In the genomic region with DNA sequence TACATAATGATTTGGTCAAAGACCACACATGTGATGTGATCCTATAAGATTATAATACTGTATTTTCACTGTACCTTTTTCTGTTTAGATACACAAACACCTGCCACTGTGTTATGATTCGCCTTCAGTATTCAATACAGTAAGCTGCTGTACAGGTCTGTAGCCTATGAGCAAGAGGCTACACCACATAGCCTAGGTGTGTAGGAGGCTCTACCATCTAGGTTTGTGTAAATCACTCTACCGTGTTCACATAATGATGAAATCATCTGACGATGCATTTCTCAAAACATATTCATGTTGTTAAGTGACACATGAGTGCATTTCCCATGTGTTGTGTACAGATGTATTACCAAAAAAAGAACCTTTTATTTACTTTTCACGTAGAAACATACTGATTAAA, we compare ENCODE assay signal across 31 cellular contexts.
"Had no signal": no experiment of that assay in that cellular context is flagged by ENCODE, and none has a peak within 500 bp of the region (broad histone marks: within the 10 kb centered on the region; RNA-seq: fewer than 3 reads in every experiment).

No MANE protein-coding gene starts in this region.

- H3K27me3 Mint-ChIP-seq: activated naive CD8-positive, alpha-beta T cell; activated T-cell treated with anti-CD3 and anti-CD28 coated beads, Interleukin-2, amount 50 U/mL, for 24 hours; brain had no signal

- H3K27ac Mint-ChIP-seq: activated CD8-positive, alpha-beta T cell treated with anti-CD3 and anti-CD28 coated beads, Interleukin-2, amount 10 ng/mL, durations not matched to agents 7 days and 5 days; activated naive CD4-positive, alpha-beta T cell treated with anti-CD3 and anti-CD28 coated beads for 36 hours; activated naive CD8-positive, alpha-beta T cell; activated T-cell treated with anti-CD3 and anti-CD28 coated beads, Interleukin-2, amount 50 U/mL, for 24 hours; brain had no signal

- H3K4me1 Mint-ChIP-seq: brain had no signal

- ATAC-seq: activated CD8-positive, alpha-beta T cell treated with anti-CD3 and anti-CD28 coated beads, Interleukin-2, amount 10 ng/mL, durations not matched to agents 7 days and 5 days; SK-N-SH treated with all-trans-retinoic acid at 6 μM for 48 hours had no signal

- H3K4me2 ChIP-seq: KMS-11 had no signal

- H3K9ac ChIP-seq: KMS-11 had no signal

- H3K4me1 ChIP-seq: Peyer's patch had no signal

- H3K9me3 ChIP-seq: MG63, Peyer's patch, SJSA1 had no signal

- H3K27ac ChIP-seq: KMS-11, Peyer's patch, SJSA1 had no signal

- H3K4me3 Mint-ChIP-seq: activated CD8-positive, alpha-beta T cell treated with anti-CD3 and anti-CD28 coated beads, Interleukin-2, amount 10 ng/mL, durations not matched to agents 7 days and 5 days; activated naive CD4-positive, alpha-beta T cell treated with anti-CD3 and anti-CD28 coated beads for 36 hours; activated naive CD8-positive, alpha-beta T cell; activated T-cell treated with anti-CD3 and anti-CD28 coated beads, Interleukin-2, amount 50 U/mL, for 24 hours; brain had no signal

- FAIRE-seq: astrocyte had no signal

- H3K9me3 Mint-ChIP-seq: activated naive CD4-positive, alpha-beta T cell treated with anti-CD3 and anti-CD28 coated beads for 36 hours; activated T-cell treated with anti-CD3 and anti-CD28 coated beads, Interleukin-2, amount 50 U/mL, for 24 hours; brain had no signal

- H3K4me3 ChIP-seq: MG63, Peyer's patch, SJSA1 had no signal

- DNase-seq: activated CD4-positive, alpha-beta T cell treated with anti-CD3 and anti-CD28 coated beads for 48 hours; activated CD4-positive, alpha-beta T cell treated with anti-CD3 and anti-CD28 coated beads, Interleukin-2, amount 50 U/mL, for 4 hours; activated CD4-positive, CD25-positive, alpha-beta regulatory T cell treated with anti-CD3 and anti-CD28 coated beads, Interleukin-2, amount 50 U/mL, for 72 hours; activated CD8-positive, alpha-beta memory T cell treated with anti-CD3 and anti-CD28 coated beads, Interleukin-2, amount 50 U/mL, for 48 hours; activated CD8-positive, alpha-beta T cell treated with anti-CD3 and anti-CD28 coated beads, Interleukin-2, amount 10 ng/mL, durations not matched to agents 7 days and 5 days; activated gamma-delta T cell; activated naive CD4-positive, alpha-beta T cell treated with anti-CD3 and anti-CD28 coated beads for 36 hours; activated T-cell treated with anti-CD3 and anti-CD28 coated beads, Interleukin-2, amount 50 U/mL, for 24 hours; amygdala; caudate nucleus; MG63; MV-4-11; NCI-H1092 treated with DMSO at 0.1 percent for 48 hours; NCI-H1417 treated with DMSO at 0.1 percent for 48 hours; NCI-H1694; NCI-H2029; NCI-H2107; NCI-H2171 treated with DMSO at 0.1 percent for 48 hours; NCI-H226; NCI-H526 treated with DMSO at 0.1 percent for 48 hours; NCI-H82; NK-92 treated with Interleukin-12 subunit alpha and Interleukin-12 subunit beta, amount 100 ng/mL, for 24 hours; Peyer's patch; SHP77; SW 1271 had no signal

- H3K27me3 ChIP-seq: MG63, Peyer's patch, SJSA1 had no signal
